ENCODE assay signal across 8 cellular contexts in the genomic region with DNA sequence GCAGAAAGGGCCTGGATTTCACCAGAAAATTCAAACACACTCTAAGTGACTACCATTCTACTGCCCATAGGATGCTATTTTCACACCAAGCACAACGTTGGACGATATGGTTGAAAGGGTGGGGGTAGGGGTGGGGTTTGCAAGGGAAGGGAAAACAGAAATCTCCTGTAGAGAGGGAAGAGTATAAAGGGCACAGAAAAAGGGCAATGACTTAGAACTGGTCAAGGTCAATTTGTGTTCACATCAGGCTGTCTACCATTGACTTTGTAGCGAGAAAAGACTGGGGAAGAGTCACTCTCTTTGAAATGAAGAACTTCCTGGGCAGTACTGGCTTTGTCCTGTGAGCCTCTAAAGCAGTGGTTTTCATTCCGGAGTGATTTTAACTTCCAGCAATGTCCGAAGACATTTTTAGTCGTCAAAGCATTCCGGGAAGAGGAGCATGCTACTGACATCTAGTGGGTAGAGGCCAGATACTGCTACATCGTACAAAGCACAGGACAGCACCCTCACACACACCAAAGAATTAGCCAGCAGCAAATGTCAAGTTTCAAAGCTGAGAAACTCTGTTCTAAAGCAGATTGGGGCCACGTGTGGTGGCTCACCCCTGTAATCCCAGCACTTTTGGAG. TPM values are rescaled to one million over a fixed set of nuclear protein-coding genes. Genes with fewer than 3 reads are reported as not detected.
DNase-seq lines count a peak whose midpoint lies in the region; ATAC-seq, FAIRE-seq and TF ChIP-seq lines count a peak whose summit lies in the region.

No MANE protein-coding gene starts in this region.

- in situ Hi-C loops in K562 (cut with MboI), result no loop called here

- peak overlapping the region; percentile 89 for H2AFZ ChIP-seq in K562 (ENCODE audit: low read depth, low read length)

- TF ChIP-seq EP300 in K562 (IDR thresholded peaks at IDR 0.05; ENCODE audit: low read length), result no peak

- H4K20me1 ChIP-seq in K562 (replicated peaks; ENCODE audit: control insufficient read depth, insufficient read depth, low read length), result no peaks in the 10 kb centered on the region

- H3K4me1 ChIP-seq in K562 (replicated peaks in 1 of 2; ENCODE audit: control insufficient read depth in 2 of 2, insufficient read depth in 2 of 2, low read length in 2 of 2) (no peaks in the 10 kb centered on the region; a peak in 1 of 5 replicates), mucosa of descending colon (ENCODE audit: low read depth) (no peaks in the 10 kb centered on the region)

- no peaks in the 10 kb centered on the region for H3K79me2 ChIP-seq in K562 (ENCODE audit: control insufficient read depth, insufficient read depth, low read length)

- intact Hi-C loops in K562 (cut with micrococcal nuclease) (loop anchor here (10.0 kb wide), 1 partner anchor 666 kb away; no protein-coding TSS in a partner anchor), mucosa of descending colon (cut with DNase I, micrococcal nuclease) (no loop called here)

- no peak overlapping the region for H3K27ac ChIP-seq in K562 (ENCODE audit: extremely low read depth, low read depth, low read length)

- H3K9me3 ChIP-seq in K562 (replicated peaks; ENCODE audit: control insufficient read depth, insufficient read depth, low read depth, low read length) (no peaks in the 10 kb centered on the region), mucosa of descending colon (no peaks in the 10 kb centered on the region)

- no peaks in the 10 kb centered on the region for H3K36me3 ChIP-seq in K562 (ENCODE audit: control insufficient read depth, insufficient read depth, low read length)
- no peaks in the 10 kb centered on the region for H3K36me3 ChIP-seq in mucosa of descending colon (ENCODE audit: low read depth)

- BruUV-seq in K562 (replicated peaks; lab: Mats Ljungman, UMichigan), result no TSS peak

- POLR2A ChIA-PET in K562 (lab: Yijun Ruan, JAX), result no interaction called here

- CTCF ChIA-PET in K562 (lab: Yijun Ruan, JAX; ENCODE audit: low intra/inter-chr PET ratio), result no interaction called here

- TF ChIP-seq CTCF in K562 (IDR thresholded peaks at IDR 0.05 in 2 of 3, conservative IDR thresholded peaks at IDR 0.05 in 1 of 3; ENCODE audit: insufficient read depth in 2 of 3, low read depth in 1 of 3, low read length in 3 of 3), result peak; percentile 49 to 65 (median 56); a peak in 5 of 6 replicates
- no peak for TF ChIP-seq CTCF in mucosa of descending colon (IDR thresholded peaks at IDR 0.05)

- ATAC-seq in K562 (peak; percentile 96), mucosa of descending colon (peak; percentile 26), GM18868 (IDR thresholded peaks at IDR 0.05; ENCODE audit: unreplicated experiment) (no peak), GM21367 (IDR thresholded peaks at IDR 0.05; ENCODE audit: unreplicated experiment) (no peak), HG03571 (IDR thresholded peaks at IDR 0.05; ENCODE audit: unreplicated experiment) (no peak), HG03439 (IDR thresholded peaks at IDR 0.05; ENCODE audit: unreplicated experiment) (no peak)

- no peak overlapping the region for H3K9ac ChIP-seq in K562 (ENCODE audit: insufficient read depth in 1 of 2, low read depth in 2 of 2, low read length in 2 of 2)

- H3K4me3 ChIP-seq in K562 (no peak overlapping the region), mucosa of descending colon (no peak overlapping the region)

- no peaks in the 10 kb centered on the region for H3K9me1 ChIP-seq in K562 (ENCODE audit: control insufficient read depth, insufficient read depth, low read length)

- peak; percentile 91 for FAIRE-seq in K562 (lab: Jason Lieb, UNC)

- peak in 1 of 2 experiments; percentile 56; a peak in 2 of 4 replicates for TF ChIP-seq RAD21 in K562 (CRISPR knock-in tag; conservative IDR thresholded peaks at IDR 0.05 in 1 of 2, IDR thresholded peaks at IDR 0.05 in 1 of 2)

- TF ChIP-seq POLR2A in K562 (conservative IDR thresholded peaks at IDR 0.05), result no peak

- 5% methylated on average over 9 of the region's 9 CpGs for WGBS in K562 (ENCODE audit: insufficient coverage, low coverage, missing lambda C conversion rate)

- H3K4me2 ChIP-seq in K562 (ENCODE audit: insufficient read depth, low read length), result peak overlapping the region; percentile 37

- DNase-seq in Daoy (ENCODE audit: low read depth) (peak; percentile 8), HuH-7 (ENCODE audit: low spot score) (peak; percentile 14), K562 (ENCODE audit: extremely low read depth in 1 of 4, low spot score in 3 of 4) (peak in 2 of 4 experiments; percentile 36 to 54), mucosa of descending colon (peak in 1 of 3 donors; percentile 3)

- H3K27me3 ChIP-seq in K562 (ENCODE audit: control insufficient read depth in 2 of 2, insufficient read depth in 2 of 2, low read length in 2 of 2), result no peaks in the 10 kb centered on the region

TF ChIP-seq in K562, 482 proteins besides CTCF, POLR2A, EP300 and RAD21:
- TF ChIP-seq ESRRA (IDR thresholded peaks at IDR 0.05; ENCODE audit: borderline replicate concordance, low read depth) (peak; percentile 48; the same call in 1 of the 2 replicates), ZFP1 (CRISPR knock-in tag; IDR thresholded peaks at IDR 0.05) (no peak), FOXP1 (CRISPR knock-in tag; IDR thresholded peaks at IDR 0.05) (no peak), EHMT2 (IDR thresholded peaks at IDR 0.05) (peak; percentile 20; the same call in 1 of the 2 replicates)

RNA-seq across cellular contexts. Expression of a gene that starts 48.4 kb away (rescaled TPM):
- 0.06 TPM in 1 of 2 replicates, not detected in the other for total RNA-seq in Daoy (2014; rRNA removed; shearing (Covaris generic))
- total RNA-seq in K562 (2011; cell fraction: chromatin; rRNA removed; ENCODE audit: low replicate concordance), result not detected in 2 replicates
- not detected in 2 replicates for total RNA-seq in K562 (2011; cell fraction: nucleolus; rRNA removed)
- total RNA-seq in K562 (2011; cell fraction: nucleoplasm; rRNA removed), result not detected in 2 replicates
- total RNA-seq in K562 (2014; rRNA removed), result not detected in 2 replicates
- not detected in 2 replicates for total RNA-seq in K562 (2014; rRNA removed; fragmentation: Illumina TruSeq; extraction: Trizol)
- total RNA-seq in K562 (2015; rRNA removed; fragmentation: Illumina TruSeq; extraction: Trizol), result not detected in 2 replicates
- 0.13 TPM in 2 replicates for total RNA-seq in K562 (2021)
- not detected in 2 replicates for polyA plus RNA-seq in K562 (2011; rRNA removed)
- not detected in 2 replicates for polyA plus RNA-seq in K562 (2011; cell fraction: cytosol; rRNA removed)
- polyA plus RNA-seq in K562 (2011; cell fraction: nucleus; rRNA removed), result not detected in 2 replicates
- 0.04 TPM in 1 of 2 replicates, not detected in the other for polyA plus RNA-seq in K562 (2012)
- polyA plus RNA-seq in K562 (2014; fragmentation: Illumina TruSeq; extraction: Trizol), result not detected in 2 replicates
- polyA plus RNA-seq in K562 (2014; fragmentation: Nextera tagmentation; extraction: Ambion mirVana), result under 1 TPM in 1 of 2 experiments, not detected in 1; 0.03 TPM
- polyA plus RNA-seq in K562 (2014; rRNA removed), result not detected in 2 replicates
- polyA minus RNA-seq in K562 (2011; rRNA and poly(A)+ RNA removed), result not detected in 2 replicates
- polyA minus RNA-seq in K562 (2011; cell fraction: cytosol; rRNA and poly(A)+ RNA removed), result not detected in 2 replicates
- polyA minus RNA-seq in K562 (2011; cell fraction: nucleus; rRNA and poly(A)+ RNA removed), result not detected in 2 replicates
- total RNA-seq in mucosa of descending colon, result under 1 TPM in 1 of 3 donors, not detected in 2; 0.22 TPM

Comparison
In these comparisons a context has a peak if more than half of its experiments do, and no peak if none do; other contexts are left out.
1. ATAC-seq: peak in K562 (single experiment) and mucosa of descending colon (single experiment); none in GM18868 (single experiment), GM21367 (single experiment), HG03571 (single experiment) and HG03439 (single experiment).